Comparison of ENCODE assay signal across 8 cellular contexts in the genomic region with DNA sequence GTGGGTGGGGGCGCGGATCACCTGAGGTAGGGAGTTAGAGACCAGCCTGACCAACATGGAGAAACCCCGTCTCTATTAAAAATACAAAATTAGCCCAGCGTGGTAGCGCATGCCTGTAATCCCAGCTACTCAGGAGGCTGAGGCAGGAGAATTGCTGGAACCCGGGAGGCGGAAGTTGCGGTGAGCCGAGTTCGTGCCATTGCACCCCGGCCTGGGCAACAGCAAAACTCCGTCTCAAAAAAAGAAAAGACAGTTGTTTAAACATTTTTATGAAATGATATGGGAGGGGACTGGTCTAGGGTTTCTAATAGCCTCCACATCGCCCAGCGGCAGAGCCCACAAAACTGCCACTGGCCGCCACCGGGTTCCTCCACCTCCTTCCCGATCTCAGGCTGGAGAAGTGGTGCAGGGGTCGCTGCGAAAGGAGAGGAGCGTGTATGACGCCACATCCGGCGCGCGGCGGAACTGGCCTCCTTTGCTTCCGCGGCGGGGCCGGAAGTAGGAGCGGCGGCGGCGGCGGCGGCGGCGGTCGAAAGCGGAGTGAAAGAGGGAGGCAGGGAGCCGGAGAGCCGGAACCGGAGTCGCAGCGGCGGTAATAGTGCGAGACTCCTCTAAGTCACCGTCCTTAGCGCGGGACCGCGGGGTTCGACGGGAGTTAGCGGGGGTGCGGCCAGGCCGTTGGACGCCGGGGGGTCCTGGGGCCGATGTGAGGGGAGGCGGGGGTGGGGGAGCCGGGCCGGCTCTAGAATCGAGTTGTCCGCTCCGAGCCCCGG. TPM values are rescaled to one million over a fixed set of nuclear protein-coding genes. Genes with fewer than 3 reads are reported as not detected.
DNase-seq lines count a peak whose midpoint lies in the region; ATAC-seq and TF ChIP-seq lines count a peak whose summit lies in the region.

A gene (plus strand): TSS at position 492 of the 773 bp plus-strand sequence. CDS start 384 bp downstream, outside the sequence.

- H3K4me3 ChIP-seq in adrenal gland (peak within 1 kb of the TSS; percentile 69 to 96 (median 82)), heart right ventricle (peak within 1 kb of the TSS; percentile 86 to 100 (median 98)), upper lobe of left lung (peak within 1 kb of the TSS; percentile 81 to 100 (median 98))

- no peaks in the 10 kb centered on the region for H3K27me3 ChIP-seq in adrenal gland
- no peaks in the 10 kb centered on the region for H3K27me3 ChIP-seq in heart right ventricle
- no peaks in the 10 kb centered on the region for H3K27me3 ChIP-seq in upper lobe of left lung

- H3K27me3 Mint-ChIP-seq in progenitor cell of endocrine pancreas, result no peaks in the 10 kb centered on the region

- H3K9me3 ChIP-seq in adrenal gland (replicated peaks in 1 of 3) (no peaks in the 10 kb centered on the region), heart right ventricle (no peaks in the 10 kb centered on the region), upper lobe of left lung (no peaks in the 10 kb centered on the region)

- H3K4me3 Mint-ChIP-seq in progenitor cell of endocrine pancreas (ENCODE audit: low read depth), result peak within 1 kb of the TSS; percentile 92

- H3K27ac Mint-ChIP-seq in progenitor cell of endocrine pancreas, result peak within 1 kb of the TSS; percentile 94

- peak; percentile 83 for ATAC-seq in HG02588 (IDR thresholded peaks at IDR 0.05; ENCODE audit: unreplicated experiment)
- ATAC-seq in heart right ventricle, result peak; percentile 86 to 97 (median 95)
- peak; percentile 92 to 97 for ATAC-seq in upper lobe of left lung (ENCODE audit: low FRiP score in 2 of 2)

- H3K36me3 Mint-ChIP-seq in progenitor cell of endocrine pancreas (ENCODE audit: insufficient read depth), result peaks cover 12% of the 10 kb centered on the region

- H3K27ac ChIP-seq in adrenal gland, result peak within 1 kb of the TSS; percentile 86 to 96 (median 94)
- H3K27ac ChIP-seq in heart right ventricle, result peak within 1 kb of the TSS; percentile 48 to 99 (median 96)
- H3K27ac ChIP-seq in upper lobe of left lung, result peak within 1 kb of the TSS; percentile 93 to 98 (median 96)

- intact Hi-C loops in T-helper 1 cell treated with Interleukin-12 subunit alpha and Interleukin-12 subunit beta and Interleukin-4 antibody, amounts not matched to agents 30 ng/mL and 1 ng/mL, for 36 hours (cut with micrococcal nuclease), result loop anchor here (1.0 to 2.0 kb wide), 5 partner anchors 10 to 623 kb away; a partner anchor contains a TSS
- intact Hi-C loops in adrenal gland (cut with DNase I), result no loop called here
- intact Hi-C loops in heart right ventricle (cut with DNase I), result loop anchor here in 3 of 10 donors (1.0 to 10.0 kb wide), 3 partner anchors 10 to 579 kb away; a partner anchor contains a TSS

- WGBS in adrenal gland, 4 donors, result 2 to 5% (median 2%) methylated on average over 24 to 67 of the region's 67 CpGs
- WGBS in heart right ventricle, 2 donors, result 2% methylated on average over 58 to 67 of the region's 67 CpGs
- WGBS in upper lobe of left lung, 2 donors, result 1 to 3% methylated on average over 48 to 54 of the region's 67 CpGs

- TF ChIP-seq CTCF in adrenal gland (IDR thresholded peaks at IDR 0.05), result no peak
- TF ChIP-seq CTCF in heart right ventricle (IDR thresholded peaks at IDR 0.05), result peak in 3 of 9 donors; percentile 24 to 44 (median 34)
- peak; percentile 18 for TF ChIP-seq CTCF in progenitor cell of endocrine pancreas (IDR thresholded peaks at IDR 0.05; ENCODE audit: unreplicated experiment)
- TF ChIP-seq CTCF in upper lobe of left lung (IDR thresholded peaks at IDR 0.05), result peak in 2 of 6 experiments; percentile 21 to 24

- DNase-seq in ELR (ENCODE audit: low read depth) (peak; percentile 94), NCI-H146 (lab: John Stamatoyannopoulos, UW) (peak; percentile 91), adrenal gland (peak; percentile 88 to 95 (median 94)), heart right ventricle (peak; percentile 92 to 93), progenitor cell of endocrine pancreas (ENCODE audit: low spot score, unreplicated experiment) (peak; percentile 78), upper lobe of left lung (peak; percentile 93 to 99)

- H3K36me3 ChIP-seq in adrenal gland (replicated peaks in 1 of 2) (peaks cover 0 to 47% of the 10 kb centered on the region in 2 donors), heart right ventricle (peaks cover 3 to 70% (median 36%) of the 10 kb centered on the region in 9 donors), upper lobe of left lung (peaks cover 8 to 62% (median 44%) of the 10 kb centered on the region in 4 donors)

- TF ChIP-seq POLR2A in adrenal gland (IDR thresholded peaks at IDR 0.05) (peak; percentile 78 to 87), upper lobe of left lung (IDR thresholded peaks at IDR 0.05) (peak in 3 of 4 donors; percentile 63 to 90 (median 80))

- H3K4me1 Mint-ChIP-seq in progenitor cell of endocrine pancreas (ENCODE audit: low read depth), result peaks cover 15% of the 10 kb centered on the region

- H3K4me1 ChIP-seq in adrenal gland (replicated peaks in 1 of 2) (peaks cover 35 to 42% of the 10 kb centered on the region in 2 donors), heart right ventricle (peaks cover 13 to 55% (median 41%) of the 10 kb centered on the region in 9 donors), upper lobe of left lung (peaks cover 20 to 39% (median 28%) of the 10 kb centered on the region in 4 donors)

- peak in 1 of 4 donors; percentile 28 for TF ChIP-seq EP300 in upper lobe of left lung (IDR thresholded peaks at IDR 0.05)

- no peaks in the 10 kb centered on the region for H3K9me3 Mint-ChIP-seq in progenitor cell of endocrine pancreas (ENCODE audit: low read depth)

RNA-seq across cellular contexts. Expression of the gene that starts here (rescaled TPM):
- 147 and 149 TPM in 2 replicates for total RNA-seq in T-helper 1 cell treated with Interleukin-12 subunit alpha and Interleukin-12 subunit beta and Interleukin-4 antibody, amounts not matched to agents 30 ng/mL and 1 ng/mL, for 36 hours
- total RNA-seq in adrenal gland, result 100 to 1,000 TPM in 3 of 8 donors, 10 to 100 TPM in 5; 44.5 to 136 (median 80.8) TPM
- polyA plus RNA-seq in adrenal gland, result 10 to 100 TPM; 39.2 to 93.0 (median 87.1) TPM
- 10 to 100 TPM; 35.2 to 50.0 (median 42.4) TPM for total RNA-seq in heart right ventricle
- 10 to 100 TPM; 34.5 to 82.1 TPM for polyA plus RNA-seq in heart right ventricle
- total RNA-seq in progenitor cell of endocrine pancreas, result 142 and 144 TPM in 2 replicates
- 10 to 100 TPM; 44.4 to 99.4 (median 80.0) TPM for total RNA-seq in upper lobe of left lung

Comparison
In these comparisons a context has a peak if more than half of its experiments do, and no peak if none do; other contexts are left out.
1. Peak in every context shown above with its lines: DNase-seq, ATAC-seq, H3K4me3 ChIP-seq and H3K27ac ChIP-seq.